30 cellular contexts compared by ENCODE assay signal in the genomic region with DNA sequence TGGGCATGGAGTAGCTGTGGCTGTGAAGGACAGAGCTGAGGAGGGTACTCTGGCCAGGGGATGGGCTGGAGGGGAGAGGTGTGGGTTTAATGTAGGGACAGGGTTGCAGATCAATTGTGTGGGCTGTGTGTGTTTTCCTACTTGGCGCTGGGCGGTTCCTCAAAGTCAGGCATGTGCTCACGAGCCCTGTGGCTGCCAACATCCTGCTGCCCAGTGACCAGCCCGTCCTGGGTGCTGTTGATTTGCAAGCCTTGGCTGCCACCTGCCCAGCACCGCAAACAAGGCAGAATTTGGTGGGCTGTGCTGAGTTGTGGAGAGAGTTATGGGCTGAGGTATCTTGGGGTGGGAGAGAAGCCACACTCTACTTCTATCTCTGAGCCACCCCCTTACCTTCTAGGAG.
A peak's percentile ranks its signal among the peaks of the same experiment; 100 is the strongest.
DNase-seq lines count a peak whose midpoint lies in the region; ATAC-seq and TF ChIP-seq lines count a peak whose summit lies in the region.
"Had no signal": no experiment of that assay in that cellular context is flagged by ENCODE, and none has a peak within 500 bp of the region (broad histone marks: within the 10 kb centered on the region; RNA-seq: fewer than 3 reads in every experiment).

No MANE protein-coding gene starts in this region.

- TF ChIP-seq CTCF in activated CD8-positive, alpha-beta T cell treated with anti-CD3 and anti-CD28 coated beads for 36 hours (IDR thresholded peaks at IDR 0.05), result no peak
- TF ChIP-seq CTCF in VCaP (conservative IDR thresholded peaks at IDR 0.05), result no peak
- TF ChIP-seq CTCF in testis (IDR thresholded peaks at IDR 0.05), result no peak

- peak overlapping the region; percentile 54 for H3K27ac Mint-ChIP-seq in activated CD8-positive, alpha-beta T cell treated with anti-CD3 and anti-CD28 coated beads, Interleukin-2, amount 10 ng/mL, durations not matched to agents 7 days and 5 days
- no peak overlapping the region for H3K27ac Mint-ChIP-seq in activated CD8-positive, alpha-beta T cell treated with anti-CD3 and anti-CD28 coated beads for 36 hours
- no peak overlapping the region for H3K27ac Mint-ChIP-seq in T-helper 2 cell treated with Interferon-gamma antibody and Interleukin-4, amounts not matched to agents 5 μg/mL and 100 μg/mL, for 36 hours
- H3K27ac Mint-ChIP-seq: activated CD8-positive, alpha-beta memory T cell treated with anti-CD3 and anti-CD28 coated beads, Interleukin-2, amount 10 ng/mL, durations not matched to agents 7 days and 5 days; B cell; IgD-negative memory B cell; stimulated activated naive CD8-positive, alpha-beta T cell treated with anti-CD3 and anti-CD28 coated beads, Interleukin-15, Interleukin-2, amounts not matched to agents 100 ng/mL and 50 ng/mL, for 24 hours had no signal

- no peak overlapping the region for H3K4me3 Mint-ChIP-seq in activated CD8-positive, alpha-beta T cell treated with anti-CD3 and anti-CD28 coated beads, Interleukin-2, amount 10 ng/mL, durations not matched to agents 7 days and 5 days
- H3K4me3 Mint-ChIP-seq in activated CD8-positive, alpha-beta T cell treated with anti-CD3 and anti-CD28 coated beads for 36 hours, result no peak overlapping the region
- no peak overlapping the region for H3K4me3 Mint-ChIP-seq in T-helper 2 cell treated with Interferon-gamma antibody and Interleukin-4, amounts not matched to agents 5 μg/mL and 100 μg/mL, for 36 hours
- H3K4me3 Mint-ChIP-seq: activated CD8-positive, alpha-beta memory T cell treated with anti-CD3 and anti-CD28 coated beads, Interleukin-2, amount 10 ng/mL, durations not matched to agents 7 days and 5 days; B cell; IgD-negative memory B cell; nephron; stimulated activated naive CD8-positive, alpha-beta T cell treated with anti-CD3 and anti-CD28 coated beads, Interleukin-15, Interleukin-2, amounts not matched to agents 100 ng/mL and 50 ng/mL, for 24 hours had no signal

- no peaks in the 10 kb centered on the region for H3K36me3 Mint-ChIP-seq in activated CD8-positive, alpha-beta T cell treated with anti-CD3 and anti-CD28 coated beads, Interleukin-2, amount 10 ng/mL, durations not matched to agents 7 days and 5 days (ENCODE audit: low read depth)
- no peaks in the 10 kb centered on the region for H3K36me3 Mint-ChIP-seq in activated CD8-positive, alpha-beta T cell treated with anti-CD3 and anti-CD28 coated beads for 36 hours (ENCODE audit: low read depth)
- peaks cover 1% of the 10 kb centered on the region for H3K36me3 Mint-ChIP-seq in T-helper 2 cell treated with Interferon-gamma antibody and Interleukin-4, amounts not matched to agents 5 μg/mL and 100 μg/mL, for 36 hours (ENCODE audit: low read depth)
- H3K36me3 Mint-ChIP-seq: IgD-negative memory B cell had no signal

- H3K9me3 ChIP-seq in testis, result no peaks in the 10 kb centered on the region
- H3K9me3 ChIP-seq: esophagus squamous epithelium, ovary, uterus had no signal

- no peak overlapping the region for H3K4me3 ChIP-seq in testis
- H3K4me3 ChIP-seq: esophagus squamous epithelium, ovary, smooth muscle cell, uterus had no signal

- no peaks in the 10 kb centered on the region for H3K27me3 Mint-ChIP-seq in activated CD8-positive, alpha-beta T cell treated with anti-CD3 and anti-CD28 coated beads, Interleukin-2, amount 10 ng/mL, durations not matched to agents 7 days and 5 days (ENCODE audit: low read depth)
- no peaks in the 10 kb centered on the region for H3K27me3 Mint-ChIP-seq in activated CD8-positive, alpha-beta T cell treated with anti-CD3 and anti-CD28 coated beads for 36 hours
- no peaks in the 10 kb centered on the region for H3K27me3 Mint-ChIP-seq in T-helper 2 cell treated with Interferon-gamma antibody and Interleukin-4, amounts not matched to agents 5 μg/mL and 100 μg/mL, for 36 hours (ENCODE audit: low read depth)
- H3K27me3 Mint-ChIP-seq: activated CD8-positive, alpha-beta memory T cell treated with anti-CD3 and anti-CD28 coated beads, Interleukin-2, amount 10 ng/mL, durations not matched to agents 7 days and 5 days; B cell; IgD-negative memory B cell; stimulated activated naive CD8-positive, alpha-beta T cell treated with anti-CD3 and anti-CD28 coated beads, Interleukin-15, Interleukin-2, amounts not matched to agents 100 ng/mL and 50 ng/mL, for 24 hours had no signal

- WGBS in testis, 2 donors, result 70 to 79% methylated on average over 5 of the region's 5 CpGs

- TF ChIP-seq POLR2A in testis (IDR thresholded peaks at IDR 0.05), result no peak

- CTCF ChIA-PET in activated CD8-positive, alpha-beta T cell treated with anti-CD3 and anti-CD28 coated beads, Interleukin-2, amount 10 ng/mL, durations not matched to agents 7 days and 5 days (lab: Charles Lee), result interaction anchor here (0.8 to 1.5 kb wide), 3 partner anchors 9 to 178 kb away, joined by 3 to 8 read pairs (median 3); no protein-coding TSS in a partner anchor
- CTCF ChIA-PET in activated CD8-positive, alpha-beta T cell treated with anti-CD3 and anti-CD28 coated beads for 36 hours (lab: Charles Lee), result interaction anchor here (0.6 to 2.7 kb wide), 4 partner anchors 8 to 122 kb away, joined by 3 to 9 read pairs (median 4); no protein-coding TSS in a partner anchor

- peaks cover 4% of the 10 kb centered on the region for H3K4me1 Mint-ChIP-seq in activated CD8-positive, alpha-beta T cell treated with anti-CD3 and anti-CD28 coated beads, Interleukin-2, amount 10 ng/mL, durations not matched to agents 7 days and 5 days (ENCODE audit: low read depth)
- H3K4me1 Mint-ChIP-seq in activated CD8-positive, alpha-beta T cell treated with anti-CD3 and anti-CD28 coated beads for 36 hours (ENCODE audit: low read depth), result no peaks in the 10 kb centered on the region
- H3K4me1 Mint-ChIP-seq in T-helper 2 cell treated with Interferon-gamma antibody and Interleukin-4, amounts not matched to agents 5 μg/mL and 100 μg/mL, for 36 hours (ENCODE audit: low read depth), result peaks cover 6% of the 10 kb centered on the region

- no peaks in the 10 kb centered on the region for H3K27me3 ChIP-seq in testis
- H3K27me3 ChIP-seq: foreskin keratinocyte, ovary, uterus had no signal

- peaks cover 12% of the 10 kb centered on the region for H3K4me1 ChIP-seq in testis
- H3K4me1 ChIP-seq: foreskin keratinocyte, uterus had no signal

- H3K9me3 Mint-ChIP-seq in activated CD8-positive, alpha-beta T cell treated with anti-CD3 and anti-CD28 coated beads, Interleukin-2, amount 10 ng/mL, durations not matched to agents 7 days and 5 days (ENCODE audit: insufficient read depth), result no peaks in the 10 kb centered on the region
- no peaks in the 10 kb centered on the region for H3K9me3 Mint-ChIP-seq in activated CD8-positive, alpha-beta T cell treated with anti-CD3 and anti-CD28 coated beads for 36 hours
- H3K9me3 Mint-ChIP-seq in T-helper 2 cell treated with Interferon-gamma antibody and Interleukin-4, amounts not matched to agents 5 μg/mL and 100 μg/mL, for 36 hours, result no peaks in the 10 kb centered on the region
- H3K9me3 Mint-ChIP-seq: IgD-negative memory B cell; nephron; stimulated activated naive CD8-positive, alpha-beta T cell treated with anti-CD3 and anti-CD28 coated beads, Interleukin-15, Interleukin-2, amounts not matched to agents 100 ng/mL and 50 ng/mL, for 24 hours had no signal

- intact Hi-C loops in activated CD8-positive, alpha-beta T cell treated with anti-CD3 and anti-CD28 coated beads for 36 hours (cut with micrococcal nuclease), result no loop called here
- intact Hi-C loops in testis (cut with DNase I; ENCODE audit: low total_unique reads), result no loop called here

- no peak for DNase-seq in activated CD8-positive, alpha-beta T cell treated with anti-CD3 and anti-CD28 coated beads, Interleukin-2, amount 10 ng/mL, durations not matched to agents 7 days and 5 days
- no peak for DNase-seq in activated CD8-positive, alpha-beta T cell treated with anti-CD3 and anti-CD28 coated beads for 36 hours
- DNase-seq in mucosa of gallbladder (ENCODE audit: low spot score) (peak; percentile 61), testis (peak; percentile 36), A172 (ENCODE audit: low spot score) (no peak)
- no peak for DNase-seq in stimulated activated CD4-positive, alpha-beta T cell treated with anti-CD3 and anti-CD28 coated beads, Interleukin-15, amount 100 ng/mL, for 24 hours
- DNase-seq in T-helper 2 cell treated with Interferon-gamma antibody and Interleukin-4, amounts not matched to agents 5 μg/mL and 100 μg/mL, for 36 hours (ENCODE audit: low spot score), result no peak
- DNase-seq: activated CD4-positive, alpha-beta T cell treated with anti-CD3 and anti-CD28 coated beads for 4 hours; activated CD8-positive, alpha-beta memory T cell treated with anti-CD3 and anti-CD28 coated beads, Interleukin-2, amount 10 ng/mL, durations not matched to agents 7 days and 5 days; activated naive CD4-positive, alpha-beta T cell treated with Interleukin-2 at 50 U/mL for 16 hours; activated T-cell treated with anti-CD3 and anti-CD28 coated beads, Interleukin-2, amount 50 U/mL, for 48 hours; esophagus squamous epithelium; foreskin keratinocyte; head of caudate nucleus; midbrain; NCI-H146; NCI-H2107; NCI-H345; NCI-H69; ovary; retina; Right ventricle myocardium superior; stimulated activated CD4-positive, alpha-beta T cell treated with anti-CD3 and anti-CD28 coated beads, Interleukin-2, amount 100 ng/mL, for 24 hours; uterus had no signal

- H3K27ac ChIP-seq in VCaP, result peak overlapping the region; percentile 78
- H3K27ac ChIP-seq in testis, result no peak overlapping the region
- H3K27ac ChIP-seq: esophagus squamous epithelium, foreskin keratinocyte, ovary, uterus had no signal

- no peak for ATAC-seq in activated CD8-positive, alpha-beta T cell treated with anti-CD3 and anti-CD28 coated beads, Interleukin-2, amount 10 ng/mL, durations not matched to agents 7 days and 5 days
- no peak for ATAC-seq in activated CD8-positive, alpha-beta T cell treated with anti-CD3 and anti-CD28 coated beads for 36 hours
- ATAC-seq: activated CD8-positive, alpha-beta memory T cell treated with anti-CD3 and anti-CD28 coated beads, Interleukin-2, amount 10 ng/mL, durations not matched to agents 7 days and 5 days; foreskin keratinocyte had no signal

- H3K36me3 ChIP-seq in testis (ENCODE audit: low read depth, missing control alignments), result no peaks in the 10 kb centered on the region
- H3K36me3 ChIP-seq: esophagus squamous epithelium, ovary, uterus had no signal

- POLR2A ChIA-PET in activated CD8-positive, alpha-beta T cell treated with anti-CD3 and anti-CD28 coated beads, Interleukin-2, amount 10 ng/mL, durations not matched to agents 7 days and 5 days (lab: Charles Lee), result no interaction called here
- POLR2A ChIA-PET in activated CD8-positive, alpha-beta T cell treated with anti-CD3 and anti-CD28 coated beads for 36 hours (lab: Charles Lee), result no interaction called here

Comparison
In these comparisons a context has a peak if more than half of its experiments do, and no peak if none do; other contexts are left out.
1. DNase-seq: peak in mucosa of gallbladder (single experiment) and testis (single experiment); none in activated CD8-positive, alpha-beta T cell treated with anti-CD3 and anti-CD28 coated beads, Interleukin-2, amount 10 ng/mL, durations not matched to agents 7 days and 5 days (single experiment), activated CD8-positive, alpha-beta T cell treated with anti-CD3 and anti-CD28 coated beads for 36 hours (single experiment), stimulated activated CD4-positive, alpha-beta T cell treated with anti-CD3 and anti-CD28 coated beads, Interleukin-15, amount 100 ng/mL, for 24 hours (single experiment), A172 (single experiment) and T-helper 2 cell treated with Interferon-gamma antibody and Interleukin-4, amounts not matched to agents 5 μg/mL and 100 μg/mL, for 36 hours (single experiment).